ENCODE assay signal across 25 cellular contexts in genomic region chr7:24730018-24730369, GRCh38.
"Had no signal": no experiment of that assay in that cellular context is flagged by ENCODE, and none has a peak within 500 bp of the region (broad histone marks: within the 10 kb centered on the region; RNA-seq: fewer than 3 reads in every experiment).

No MANE protein-coding gene starts in this region.

- H3K27me3 ChIP-seq: ascending aorta, body of pancreas had no signal

- H3K27ac Mint-ChIP-seq: activated CD8-positive, alpha-beta T cell treated with anti-CD3 and anti-CD28 coated beads, Interleukin-2, amount 10 ng/mL, durations not matched to agents 7 days and 5 days; activated naive CD4-positive, alpha-beta T cell treated with anti-CD3 and anti-CD28 coated beads, Interleukin-2, amount 50 U/mL, for 72 hours; activated naive CD8-positive, alpha-beta T cell treated with anti-CD3 and anti-CD28 coated beads, Interleukin-2, amount 50 U/mL, for 24 hours; activated T-helper 1 cell treated with anti-CD3 and anti-CD28 coated beads, Interleukin-12 subunit alpha, Interleukin-12 subunit beta, Interleukin-2, Interleukin-4 antibody, amounts not matched to agents 30 ng/mL and 10 ng/mL and 1 ng/mL, durations not matched to agents 14 hours and 24 hours and 36 hours; T-cell had no signal

- DNase-seq: activated CD4-positive, alpha-beta T cell treated with anti-CD3 and anti-CD28 coated beads for 4 hours; activated CD8-positive, alpha-beta memory T cell treated with anti-CD3 and anti-CD28 coated beads, Interleukin-2, amount 50 U/mL, for 48 hours; activated CD8-positive, alpha-beta T cell treated with anti-CD3 and anti-CD28 coated beads, Interleukin-2, amount 10 ng/mL, durations not matched to agents 7 days and 5 days; activated effector memory CD4-positive, alpha-beta T cell treated with anti-CD3 and anti-CD28 coated beads, Interleukin-2, amount 50 U/mL, for 16 hours; activated naive CD4-positive, alpha-beta T cell treated with Interleukin-2 at 50 U/mL for 16 hours; activated naive CD8-positive, alpha-beta T cell treated with anti-CD3 and anti-CD28 coated beads, Interleukin-2, amount 50 U/mL, for 24 hours; activated T-cell treated with anti-CD3 and anti-CD28 coated beads, Interleukin-2, amount 50 U/mL, for 1 hour; amniotic stem cell; body of pancreas; MM.1S; NCI-H1105; NCI-H1436; NCI-H1694 treated with DMSO at 0.1 percent for 48 hours; NCI-H2029 treated with DMSO at 0.1 percent for 48 hours; NCI-H345; NCI-H510A; NCI-H526 treated with DMSO at 0.1 percent for 48 hours; NCI-H82; SIG-M5; T-cell; WERI-Rb-1 had no signal

- ATAC-seq: activated CD8-positive, alpha-beta T cell treated with anti-CD3 and anti-CD28 coated beads, Interleukin-2, amount 10 ng/mL, durations not matched to agents 7 days and 5 days; activated naive CD8-positive, alpha-beta T cell treated with anti-CD3 and anti-CD28 coated beads, Interleukin-2, amount 50 U/mL, for 24 hours; body of pancreas; T-cell had no signal

- H3K4me1 ChIP-seq: body of pancreas had no signal

- H3K9me3 Mint-ChIP-seq: activated naive CD8-positive, alpha-beta T cell treated with anti-CD3 and anti-CD28 coated beads, Interleukin-2, amount 50 U/mL, for 24 hours; activated T-helper 1 cell treated with anti-CD3 and anti-CD28 coated beads, Interleukin-12 subunit alpha, Interleukin-12 subunit beta, Interleukin-2, Interleukin-4 antibody, amounts not matched to agents 30 ng/mL and 10 ng/mL and 1 ng/mL, durations not matched to agents 14 hours and 24 hours and 36 hours; central memory CD8-positive, alpha-beta T cell had no signal

- H3K36me3 Mint-ChIP-seq: T-cell had no signal

- H3K4me3 ChIP-seq: ascending aorta, body of pancreas had no signal

- H3K27ac ChIP-seq: ascending aorta, body of pancreas, WERI-Rb-1 had no signal

- H3K9me3 ChIP-seq: ascending aorta, body of pancreas had no signal

- H3K36me3 ChIP-seq: ascending aorta, WERI-Rb-1 had no signal

- H3K4me3 Mint-ChIP-seq: activated CD8-positive, alpha-beta T cell treated with anti-CD3 and anti-CD28 coated beads, Interleukin-2, amount 10 ng/mL, durations not matched to agents 7 days and 5 days; activated naive CD8-positive, alpha-beta T cell treated with anti-CD3 and anti-CD28 coated beads, Interleukin-2, amount 50 U/mL, for 24 hours; activated T-helper 1 cell treated with anti-CD3 and anti-CD28 coated beads, Interleukin-12 subunit alpha, Interleukin-12 subunit beta, Interleukin-2, Interleukin-4 antibody, amounts not matched to agents 30 ng/mL and 10 ng/mL and 1 ng/mL, durations not matched to agents 14 hours and 24 hours and 36 hours; central memory CD8-positive, alpha-beta T cell; T-cell had no signal
